In genomic region chr9:124754289-124754688, GRCh38 we compare ENCODE assay signal across 1 cellular context.
TF ChIP-seq lines count a peak whose summit lies in the region.

No MANE protein-coding gene starts in this region.

TF ChIP-seq in HepG2, 621 proteins besides CTCF, POLR2A, EP300 and RAD21 (continued from another document):
- TF ChIP-seq STAT6 (CRISPR knock-in tag; IDR thresholded peaks at IDR 0.05; ENCODE audit: borderline replicate concordance) (no peak), ZBTB8A (CRISPR knock-in tag; IDR thresholded peaks at IDR 0.05; ENCODE audit: borderline replicate concordance, low read depth) (no peak), STAG1 (CRISPR knock-in tag; IDR thresholded peaks at IDR 0.05) (peak; percentile 63), KAT2B (IDR thresholded peaks at IDR 0.05; ENCODE audit: borderline replicate concordance, low read depth, low read length) (no peak)
